In the genomic region with DNA sequence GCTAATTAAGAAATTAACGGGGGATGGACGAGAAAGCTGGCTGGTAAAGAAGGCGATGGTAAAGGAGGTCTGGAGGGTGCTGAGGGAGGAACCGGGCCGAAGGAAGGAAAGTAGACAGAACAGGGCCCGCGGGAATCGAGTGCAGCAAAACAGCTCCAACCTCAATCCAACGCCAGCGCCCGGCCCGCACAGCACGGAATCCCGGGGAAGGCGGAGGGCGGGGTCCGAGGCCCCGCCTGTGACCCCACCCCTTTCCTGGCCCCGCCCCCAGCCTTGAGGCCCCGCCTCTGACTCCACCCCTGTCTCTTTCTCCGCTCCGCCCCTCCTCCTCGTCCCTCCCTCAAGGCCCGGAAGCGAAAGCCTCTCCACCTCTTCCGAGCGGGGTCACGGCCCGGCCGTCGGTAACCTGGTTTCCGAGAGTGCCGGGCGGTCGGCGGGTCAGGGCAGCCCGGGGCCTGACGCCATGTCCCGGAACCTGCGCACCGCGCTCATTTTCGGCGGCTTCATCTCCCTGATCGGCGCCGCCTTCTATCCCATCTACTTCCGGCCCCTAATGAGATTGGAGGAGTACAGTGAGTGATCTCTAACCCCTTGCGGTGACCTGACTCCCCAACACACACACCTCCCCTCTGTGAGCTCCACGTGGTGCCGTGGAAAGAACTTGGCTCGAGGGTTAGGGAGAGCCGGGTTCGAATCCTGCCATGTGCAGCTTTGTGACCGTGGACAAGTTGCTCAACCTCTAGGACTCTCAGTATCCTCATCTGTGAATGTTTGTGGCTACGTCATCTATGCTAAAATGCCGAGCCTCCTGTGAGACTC, we compare ENCODE assay signal across 8 cellular contexts. TPM values are rescaled to one million over a fixed set of nuclear protein-coding genes. Genes with fewer than 3 reads are reported as not detected.
DNase-seq lines count a peak whose midpoint lies in the region; ATAC-seq and TF ChIP-seq lines count a peak whose summit lies in the region.

TSS of gene SMIM20 (plus strand) at position 370 of the 819 bp plus-strand sequence. CDS start at position 464, 94 bp downstream.

- H3K9me3 ChIP-seq in right atrium auricular region (no peaks in the 10 kb centered on the region), vagina (no peaks in the 10 kb centered on the region)

- H3K36me3 ChIP-seq in right atrium auricular region = no peaks in the 10 kb centered on the region
- no peaks in the 10 kb centered on the region for H3K36me3 ChIP-seq in rectal smooth muscle tissue (ENCODE audit: control insufficient read depth, insufficient read depth, low read length)
- no peaks in the 10 kb centered on the region for H3K36me3 ChIP-seq in vagina

- peak in 1 of 2 donors; percentile 19 for TF ChIP-seq CTCF in right atrium auricular region (IDR thresholded peaks at IDR 0.05)
- TF ChIP-seq CTCF in vagina (IDR thresholded peaks at IDR 0.05) = no peak

- DNase-seq in NCI-H1694 (lab: John Stamatoyannopoulos, UW) (peak; percentile 17), anterior cingulate cortex (lab: John Stamatoyannopoulos, UW) (peak; percentile 46 to 97 (median 91)), right atrium auricular region (ENCODE audit: low spot score) (peak; percentile 91), vagina (ENCODE audit: extremely low spot score in 2 of 2) (peak in 1 of 2 donors; percentile 96)

- peak in 1 of 2 donors; percentile 48 for TF ChIP-seq POLR2A in vagina (IDR thresholded peaks at IDR 0.05)

- H3K27me3 ChIP-seq in right atrium auricular region (no peaks in the 10 kb centered on the region), rectal smooth muscle tissue (ENCODE audit: control insufficient read depth, insufficient read depth, low read length) (no peaks in the 10 kb centered on the region), vagina (no peaks in the 10 kb centered on the region)

- peak within 1 kb of the TSS; percentile 61 to 69 for H3K4me3 ChIP-seq in right atrium auricular region
- H3K4me3 ChIP-seq in rectal smooth muscle tissue (ENCODE audit: low read length) = peak within 1 kb of the TSS; percentile 96
- peak within 1 kb of the TSS; percentile 75 to 78 for H3K4me3 ChIP-seq in vagina

- ATAC-seq in GM18502 (IDR thresholded peaks at IDR 0.05; ENCODE audit: poor library complexity, unreplicated experiment) (peak; percentile 94), HG02885 (IDR thresholded peaks at IDR 0.05; ENCODE audit: poor library complexity, unreplicated experiment) (peak; percentile 96)

- intact Hi-C loops in T-helper 2 cell treated with Interferon-gamma antibody and Interleukin-4, amounts not matched to agents 100 ng/mL and 5 ng/mL, for 36 hours (cut with micrococcal nuclease) = loop anchor here (1.0 to 10.0 kb wide), 10 partner anchors 25 to 943 kb away; partner anchors contain the start of genes ANAPC4, PI4K2B, TBC1D19 and ZCCHC4
- intact Hi-C loops in vagina (cut with DNase I) = no loop called here

- H3K27ac ChIP-seq in right atrium auricular region (peak within 1 kb of the TSS; percentile 81 to 87), rectal smooth muscle tissue (ENCODE audit: low read depth, low read length) (peak within 1 kb of the TSS; percentile 89), vagina (peak within 1 kb of the TSS; percentile 81)

- peak within 1 kb of the TSS; percentile 86 for H3K9ac ChIP-seq in rectal smooth muscle tissue (ENCODE audit: low read length)

- H3K4me1 ChIP-seq in right atrium auricular region (peaks cover 0 to 22% of the 10 kb centered on the region in 2 donors), rectal smooth muscle tissue (ENCODE audit: control insufficient read depth, insufficient read depth, low read length) (peaks cover 3% of the 10 kb centered on the region), vagina (peaks cover 20% of the 10 kb centered on the region)

RNA-seq across cellular contexts. Expression of gene SMIM20, which starts in this region (rescaled TPM):
- total RNA-seq in T-helper 2 cell treated with Interferon-gamma antibody and Interleukin-4, amounts not matched to agents 100 ng/mL and 5 ng/mL, for 36 hours = 15.2 TPM in 2 replicates
- total RNA-seq in right atrium auricular region = 10 to 100 TPM; 27.8 to 52.1 TPM
- total RNA-seq in vagina = 12.8 TPM
